In the genomic region with DNA sequence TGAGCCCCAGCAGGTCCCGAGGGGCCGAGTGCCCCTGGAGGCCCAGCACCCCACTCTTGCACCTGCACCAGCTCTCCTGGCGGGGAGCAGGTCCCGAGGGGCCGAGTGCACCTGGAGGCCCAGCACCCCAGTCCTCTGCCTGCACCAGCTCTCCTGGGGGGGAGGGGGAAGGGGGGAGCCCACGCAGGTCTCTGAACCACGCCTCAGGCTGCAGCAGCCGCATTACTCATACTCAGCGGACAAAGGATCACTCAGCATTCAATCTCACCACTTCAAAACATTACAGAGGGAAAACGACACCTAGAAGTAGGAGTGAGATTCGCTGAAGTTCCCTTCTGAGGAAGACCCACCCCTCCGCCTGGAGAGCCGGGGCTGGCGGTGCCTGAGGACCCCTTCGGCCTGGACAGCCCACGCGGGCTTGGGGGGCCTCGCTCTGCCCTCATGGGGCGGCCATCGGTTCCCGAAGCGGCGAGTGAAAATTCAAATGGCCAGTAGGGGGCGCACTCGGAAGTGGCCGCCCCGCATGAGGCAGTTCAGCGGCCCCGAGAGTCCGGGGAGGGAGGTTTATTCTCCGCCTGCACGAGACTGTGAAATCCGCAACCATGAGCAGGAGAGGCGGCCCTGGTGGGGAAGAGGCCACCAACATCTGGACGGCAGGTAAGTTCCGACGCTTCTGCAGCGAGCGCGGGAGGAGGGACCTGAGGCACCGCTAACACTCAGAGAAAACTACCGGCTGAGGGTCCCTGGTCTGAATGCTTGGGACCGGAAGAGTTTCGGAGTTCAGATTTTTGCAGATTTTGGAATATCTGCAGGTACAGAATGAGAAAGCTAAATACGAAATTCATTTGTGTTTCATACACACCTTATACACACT, we compare ENCODE assay signal across 8 cellular contexts. TPM values are rescaled to one million over a fixed set of nuclear protein-coding genes. Genes with fewer than 3 reads are reported as not detected.
A peak's percentile ranks its signal among the peaks of the same experiment; 100 is the strongest.
DNase-seq lines count a peak whose midpoint lies in the region; ATAC-seq and TF ChIP-seq lines count a peak whose summit lies in the region.

No MANE protein-coding gene starts in this region.

- DNase-seq in BJ (ENCODE audit: low read depth), result no peak
- DNase-seq in RWPE1 (ENCODE audit: low spot score), result peak; percentile 77
- peak; percentile 63 for DNase-seq in activated gamma-delta T cell treated with anti-CD3 and anti-CD28 coated beads, Interleukin-2, amount 50 U/mL, for 16 hours (ENCODE audit: low read depth)
- DNase-seq in foreskin melanocyte, result peak; percentile 63

- no peaks in the 10 kb centered on the region for H3K27me3 ChIP-seq in BJ (ENCODE audit: control insufficient read depth, insufficient read depth, low read length)
- H3K27me3 ChIP-seq in neutrophil, result peaks cover 24% of the 10 kb centered on the region

- H3K4me1 ChIP-seq in neutrophil (ENCODE audit: control insufficient read depth in 1 of 2, insufficient read depth in 1 of 2, low read depth in 1 of 2, low read length in 1 of 2), result peaks cover 5 to 8% of the 10 kb centered on the region in 2 experiments

- ATAC-seq in GM19043 (IDR thresholded peaks at IDR 0.05; ENCODE audit: low read depth, unreplicated experiment) (peak; percentile 71), HG03342 (IDR thresholded peaks at IDR 0.05; ENCODE audit: unreplicated experiment) (peak; percentile 72)

- no peaks in the 10 kb centered on the region for H3K9me3 ChIP-seq in neutrophil

- H3K4me3 ChIP-seq in BJ (ENCODE audit: low read depth, low read length) (peak overlapping the region; percentile 48), neutrophil (ENCODE audit: low read depth in 1 of 2, low read length in 1 of 2) (peak overlapping the region in 1 of 2 experiments; percentile 0)

- H3K27ac ChIP-seq in RWPE1 (peak overlapping the region; percentile 65), neutrophil (no peak overlapping the region), temporal lobe (ENCODE audit: low read depth, low read length) (peak overlapping the region; percentile 45)

- H3K36me3 ChIP-seq in BJ (ENCODE audit: control insufficient read depth, insufficient read depth, low read length), result peaks cover 1% of the 10 kb centered on the region; the same call in 1 of the 2 replicates
- H3K36me3 ChIP-seq in neutrophil, result no peaks in the 10 kb centered on the region

- POLR2A ChIA-PET in BJ (lab: Charles Lee), result no interaction called here
- POLR2A ChIA-PET in RWPE1 (lab: Yijun Ruan, JAX; ENCODE audit: low non-redundant PET), result no interaction called here

- CTCF ChIA-PET in BJ (lab: Yijun Ruan, JAX), result interaction anchor here (0.6 to 5.7 kb wide), 30 partner anchors 8 to 97 kb away, joined by 3 to 42 read pairs (median 4); a partner anchor contains a TSS
- CTCF ChIA-PET in RWPE1 (lab: Yijun Ruan, JAX), result interaction anchor here (0.6 to 1.4 kb wide), 15 partner anchors 9 to 421 kb away, joined by 3 to 8 read pairs (median 5); no protein-coding TSS in a partner anchor

- peak; percentile 89 for TF ChIP-seq CTCF in BJ (IDR thresholded peaks at IDR 0.05; ENCODE audit: insufficient read depth, low read depth, low read length)
- peak; percentile 98 for TF ChIP-seq CTCF in RWPE1 (conservative IDR thresholded peaks at IDR 0.05; ENCODE audit: low read depth)
- peak; percentile 75 for TF ChIP-seq CTCF in neutrophil (IDR thresholded peaks at IDR 0.05)

RNA-seq across cellular contexts. Expression of a gene that starts 1.1 kb away (rescaled TPM):
- polyA plus RNA-seq in BJ (2011; rRNA removed), result 2.1 and 3.1 TPM in 2 replicates
- polyA minus RNA-seq in BJ (2011; rRNA and poly(A)+ RNA removed), result 1.5 and 4.7 TPM in 2 replicates
- 0.98 TPM for total RNA-seq in temporal lobe

RNA-seq across cellular contexts. Expression of a gene that starts 42.5 kb away (rescaled TPM):
- polyA plus RNA-seq in BJ (2011; rRNA removed), result 2.8 and 4.5 TPM in 2 replicates
- 1.6 and 2.7 TPM in 2 replicates for polyA minus RNA-seq in BJ (2011; rRNA and poly(A)+ RNA removed)
- 1.2 TPM for total RNA-seq in temporal lobe
